ENCODE assay signal across 8 cellular contexts in the genomic region with DNA sequence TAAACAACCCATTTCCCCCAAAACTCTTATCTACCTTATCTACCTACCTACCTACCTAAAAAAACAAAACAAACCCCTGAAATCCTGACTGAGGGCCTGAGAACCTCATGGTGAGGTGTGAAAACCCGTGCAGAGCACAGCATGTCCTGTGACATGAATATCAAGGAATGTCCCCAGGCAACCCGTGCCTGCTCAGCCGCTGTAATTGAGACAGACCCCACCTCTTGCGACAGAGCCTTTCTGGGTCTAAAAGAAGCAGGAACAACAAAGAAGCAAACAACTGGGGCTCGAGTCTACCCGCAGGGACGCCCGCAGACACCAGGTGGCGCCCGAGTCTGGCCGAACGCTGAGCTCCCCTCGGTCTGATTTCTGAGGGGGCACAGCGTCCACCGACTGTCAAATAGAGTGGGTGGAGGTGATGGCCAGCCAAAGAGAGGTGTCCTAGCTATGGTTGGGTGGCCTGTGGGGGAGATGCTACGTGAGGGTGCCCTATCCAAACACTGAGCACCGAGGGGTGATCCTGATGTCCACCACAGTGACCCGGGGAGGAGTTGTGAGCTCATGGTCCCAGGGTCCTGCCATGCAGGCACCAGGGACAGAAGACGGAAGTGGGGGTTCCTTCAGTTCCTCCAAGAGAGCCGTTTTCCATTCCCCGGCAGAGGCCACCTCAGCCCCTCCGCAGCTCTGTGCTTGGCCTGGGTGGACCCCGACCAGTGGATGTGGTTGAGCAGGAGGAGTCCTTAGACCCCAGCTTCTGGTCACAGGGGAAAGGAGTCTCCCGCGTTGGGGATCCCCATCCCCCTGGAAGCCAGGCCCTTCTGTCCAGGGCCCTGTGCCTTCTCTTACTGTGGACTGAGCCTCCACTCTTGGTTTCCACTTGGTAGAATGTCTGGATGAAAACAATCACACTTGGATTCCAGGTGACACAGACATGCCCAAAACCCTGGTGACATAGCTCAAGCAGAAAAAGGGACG.
A peak's percentile ranks its signal among the peaks of the same experiment; 100 is the strongest.
DNase-seq lines count a peak whose midpoint lies in the region; ATAC-seq, FAIRE-seq and TF ChIP-seq lines count a peak whose summit lies in the region.

No MANE protein-coding gene starts in this region.

- ATAC-seq in HG03354 (IDR thresholded peaks at IDR 0.05; ENCODE audit: poor library complexity, severe bottlenecking, unreplicated experiment) (peak; percentile 69), GM21447 (IDR thresholded peaks at IDR 0.05; ENCODE audit: unreplicated experiment) (no peak)

- no peaks in the 10 kb centered on the region for H3K36me3 ChIP-seq in OCI-LY7 (ENCODE audit: insufficient read depth, low read length)
- no peaks in the 10 kb centered on the region for H3K36me3 ChIP-seq in endothelial cell of umbilical vein (ENCODE audit: control insufficient read depth in 2 of 2, extremely low read depth in 1 of 2, insufficient read depth in 2 of 2, low read length in 2 of 2)

- H3K9me1 ChIP-seq in endothelial cell of umbilical vein (replicated peaks; ENCODE audit: control insufficient read depth, extremely low read depth, insufficient read depth, low read length): no peaks in the 10 kb centered on the region

- CTCF ChIA-PET in OCI-LY7 (lab: Charles Lee; ENCODE audit: unreplicated experiment): interaction anchor here (0.7 kb wide), 1 partner anchor 17 kb away, joined by 3 read pairs; no protein-coding TSS in a partner anchor
- CTCF ChIA-PET in endothelial cell of umbilical vein (lab: Charles Lee): interaction anchor here (0.5 to 7.9 kb wide), 80 partner anchors 8 to 1755 kb away, joined by 3 to 302 read pairs (median 4); a partner anchor contains a TSS

- DNase-seq in ELF-1 (ENCODE audit: low read depth, low spot score): peak; percentile 99
- peak; percentile 36 for DNase-seq in OCI-LY7 (ENCODE audit: low spot score)
- DNase-seq in activated CD8-positive, alpha-beta memory T cell treated with anti-CD3 and anti-CD28 coated beads, Interleukin-2, amount 50 U/mL, for 24 hours (ENCODE audit: extremely low read depth): peak; percentile 53
- peak; percentile 52 for DNase-seq in endothelial cell of umbilical vein (ENCODE audit: low read depth, low spot score)
- DNase-seq in mucosa of gallbladder (ENCODE audit: low spot score): peak; percentile 75
- DNase-seq in stimulated activated CD8-positive, alpha-beta memory T cell treated with anti-CD3 and anti-CD28 coated beads, Interleukin-4, amount 100 ng/mL, for 24 hours (ENCODE audit: low read depth): peak; percentile 74

- H3K4me2 ChIP-seq in OCI-LY7 (ENCODE audit: low read length) (no peak overlapping the region), endothelial cell of umbilical vein (ENCODE audit: insufficient read depth, low read length) (no peak overlapping the region)

- peaks cover 11 to 23% of the 10 kb centered on the region in 2 experiments for H3K27me3 ChIP-seq in endothelial cell of umbilical vein (ENCODE audit: control insufficient read depth in 2 of 2, insufficient read depth in 2 of 2, low read length in 2 of 2)

- TF ChIP-seq CTCF in OCI-LY7 (conservative IDR thresholded peaks at IDR 0.05; ENCODE audit: low read length) (peak; percentile 93), endothelial cell of umbilical vein (IDR thresholded peaks at IDR 0.05; ENCODE audit: extremely low read depth in 1 of 2, insufficient read depth in 1 of 2, low read depth in 1 of 2, low read length in 2 of 2) (peak; percentile 88 to 98)

- intact Hi-C loops in OCI-LY7 (cut with micrococcal nuclease; ENCODE audit: unreplicated experiment): loop anchor here (1.0 to 10.0 kb wide), 3 partner anchors 181 to 1267 kb away; no protein-coding TSS in a partner anchor
- intact Hi-C loops in endothelial cell of umbilical vein (cut with micrococcal nuclease): loop anchor here (1.0 to 10.0 kb wide), 6 partner anchors 181 to 1267 kb away; no protein-coding TSS in a partner anchor

- H3K27ac ChIP-seq in OCI-LY7 (ENCODE audit: low read depth, low read length, poor library complexity, severe bottlenecking) (no peak overlapping the region), endothelial cell of umbilical vein (ENCODE audit: insufficient read depth, low read depth, low read length) (no peak overlapping the region)

- dilution Hi-C loops in endothelial cell of umbilical vein (cut with MboI; ENCODE audit: extremely low pct_ligation_motif_present, low sequenced_read_pairs): no loop called here

- H3K9ac ChIP-seq in endothelial cell of umbilical vein (replicated peaks; ENCODE audit: extremely low read depth, insufficient read depth, low read length): no peak overlapping the region

- POLR2A ChIA-PET in OCI-LY7 (lab: Charles Lee) (interaction anchor here (0.6 kb wide), 1 partner anchor 487 kb away, joined by 3 read pairs; no protein-coding TSS in a partner anchor), endothelial cell of umbilical vein (lab: Charles Lee) (interaction anchor here (0.6 kb wide), 1 partner anchor 227 kb away, joined by 3 read pairs; no protein-coding TSS in a partner anchor)

- peak; percentile 57 for FAIRE-seq in endothelial cell of umbilical vein (lab: Jason Lieb, UNC)

- no peak overlapping the region for H3K4me3 ChIP-seq in OCI-LY7 (ENCODE audit: low read depth, low read length, poor library complexity, severe bottlenecking)
- no peak overlapping the region for H3K4me3 ChIP-seq in endothelial cell of umbilical vein (replicated peaks in 1 of 3; ENCODE audit: insufficient read depth in 1 of 3, low read depth in 1 of 3, low read length in 3 of 3)

- TF ChIP-seq POLR2A in endothelial cell of umbilical vein (IDR thresholded peaks at IDR 0.05; ENCODE audit: low read depth, low read length): no peak

- H3K79me2 ChIP-seq in OCI-LY7 (ENCODE audit: insufficient read depth, low read depth, low read length) (no peaks in the 10 kb centered on the region), endothelial cell of umbilical vein (ENCODE audit: control insufficient read depth, insufficient read depth, low read length) (no peaks in the 10 kb centered on the region)

- H3K4me1 ChIP-seq in OCI-LY7 (ENCODE audit: insufficient read depth, low read length, poor library complexity, severe bottlenecking) (no peaks in the 10 kb centered on the region), endothelial cell of umbilical vein (ENCODE audit: control insufficient read depth, extremely low read depth, insufficient read depth, low read length) (no peaks in the 10 kb centered on the region)

- BruUV-seq in OCI-LY7 (replicated peaks; lab: Mats Ljungman, UMichigan) (no TSS peak), endothelial cell of umbilical vein (replicated peaks; lab: Mats Ljungman, UMichigan) (no TSS peak)

- H3K9me3 ChIP-seq in OCI-LY7 (ENCODE audit: low read length) (no peaks in the 10 kb centered on the region), endothelial cell of umbilical vein (replicated peaks; ENCODE audit: control insufficient read depth, insufficient read depth, low read length) (no peaks in the 10 kb centered on the region)

- no peaks in the 10 kb centered on the region for H4K20me1 ChIP-seq in OCI-LY7 (ENCODE audit: insufficient read depth, low read length)
- no peaks in the 10 kb centered on the region for H4K20me1 ChIP-seq in endothelial cell of umbilical vein (replicated peaks; ENCODE audit: control insufficient read depth, extremely low read depth, insufficient read depth, low read length)

- no peaks in the 10 kb centered on the region for H3K9me2 ChIP-seq in OCI-LY7 (ENCODE audit: insufficient read depth, low read length)

- H2AFZ ChIP-seq in OCI-LY7 (ENCODE audit: low read length) (no peak overlapping the region), endothelial cell of umbilical vein (ENCODE audit: low read depth, low read length) (no peak overlapping the region)

TF ChIP-seq in endothelial cell of umbilical vein, 7 proteins besides CTCF, POLR2A, EP300 and RAD21:
- no peak for TF ChIP-seq JUN (IDR thresholded peaks at IDR 0.05; ENCODE audit: borderline replicate concordance, insufficient read depth, insufficient read length, low read depth)
- no peak for TF ChIP-seq MYC (IDR thresholded peaks at IDR 0.05; ENCODE audit: low read depth, low read length)
- no peak for TF ChIP-seq GATA2 (IDR thresholded peaks at IDR 0.05; ENCODE audit: insufficient read depth, insufficient read length, low read depth, low read length)
- TF ChIP-seq, protein P1, sequence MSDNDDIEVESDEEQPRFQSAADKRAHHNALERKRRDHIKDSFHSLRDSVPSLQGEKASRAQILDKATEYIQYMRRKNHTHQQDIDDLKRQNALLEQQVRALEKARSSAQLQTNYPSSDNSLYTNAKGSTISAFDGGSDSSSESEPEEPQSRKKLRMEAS (IDR thresholded peaks at IDR 0.05; ENCODE audit: insufficient read depth, insufficient read length): no peak
- no peak for TF ChIP-seq FOS (IDR thresholded peaks at IDR 0.05; ENCODE audit: borderline replicate concordance, insufficient read depth, low read length)
- TF ChIP-seq EZH2 (IDR thresholded peaks at IDR 0.05; ENCODE audit: borderline replicate concordance, low read depth, low read length, severe bottlenecking): peak; percentile 45
- TF ChIP-seq POLR2AphosphoS5 (IDR thresholded peaks at IDR 0.05; ENCODE audit: insufficient read depth, low read depth, low read length): no peak
TF ChIP-seq in endothelial cell of umbilical vein: peak in this region for 1.

Comparison
In these comparisons a context has a peak if more than half of its experiments do, and no peak if none do; other contexts are left out.
1. DNase-seq: peak in every context shown above with its lines; median percentile 99 in ELF-1; 75 in mucosa of gallbladder; 74 in stimulated activated CD8-positive, alpha-beta memory T cell treated with anti-CD3 and anti-CD28 coated beads, Interleukin-4, amount 100 ng/mL, for 24 hours; 53 in activated CD8-positive, alpha-beta memory T cell treated with anti-CD3 and anti-CD28 coated beads, Interleukin-2, amount 50 U/mL, for 24 hours; 52 in endothelial cell of umbilical vein; 36 in OCI-LY7.